In the genomic region with DNA sequence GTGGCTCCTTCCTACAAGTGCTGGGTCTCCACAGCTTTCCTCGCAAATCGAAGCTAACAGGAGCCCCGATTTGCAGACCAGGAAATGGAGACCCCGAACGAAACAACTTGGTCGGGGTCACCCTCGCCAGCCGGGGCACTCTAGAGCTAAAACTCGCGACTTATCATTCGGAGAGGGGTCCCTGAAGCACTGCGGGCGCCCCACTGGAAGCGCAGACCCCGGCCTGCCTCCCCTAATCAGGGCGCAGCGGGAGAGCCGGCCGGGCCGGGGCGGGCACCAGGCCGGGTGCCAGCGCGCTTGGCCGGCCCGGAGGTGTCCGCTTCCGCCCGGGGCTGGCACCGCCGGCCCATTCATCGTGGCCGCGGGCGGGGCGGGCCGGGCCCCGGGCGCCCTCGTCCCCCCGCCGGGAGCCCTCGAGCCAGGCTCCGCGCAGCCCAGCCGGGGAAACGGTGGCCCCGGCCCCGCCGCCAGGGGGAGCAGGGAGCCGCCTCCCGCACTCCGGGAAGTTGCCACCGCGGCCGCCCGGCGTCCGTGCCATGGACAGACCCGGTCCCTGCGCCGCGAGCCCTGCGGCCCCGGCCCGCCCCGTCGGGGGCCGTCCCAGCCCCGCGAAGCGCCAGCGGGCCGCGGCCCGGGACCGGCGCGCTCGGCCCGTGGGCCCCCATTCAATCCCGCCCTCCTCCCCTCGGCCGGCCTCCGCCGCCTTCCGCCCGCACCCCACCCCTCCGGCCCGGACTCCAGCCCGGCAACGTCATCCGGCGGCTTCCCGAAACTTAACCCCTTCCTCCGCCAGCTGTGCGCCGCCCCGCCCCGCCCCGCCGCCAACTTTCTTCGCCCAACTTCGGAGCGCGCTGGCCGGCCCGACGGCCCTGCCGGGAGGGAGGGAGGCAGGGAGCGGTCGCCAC, we compare ENCODE assay signal across 1 cellular context.
TF ChIP-seq lines count a peak whose summit lies in the region.

No MANE protein-coding gene starts in this region.

TF ChIP-seq in HepG2, 621 proteins besides CTCF, POLR2A, EP300 and RAD21 (continued from another document and continues in another):
- TF ChIP-seq ZNF687 (CRISPR knock-in tag; IDR thresholded peaks at IDR 0.05) = peak; percentile 13; the same call in 1 of the 2 replicates
- no peak for TF ChIP-seq ZNF747 (CRISPR knock-in tag; IDR thresholded peaks at IDR 0.05; ENCODE audit: borderline replicate concordance)
- TF ChIP-seq TAF1 (CRISPR knock-in tag; IDR thresholded peaks at IDR 0.05) = peak; percentile 17; the same call in 1 of the 2 replicates
- peak; percentile 63; the same call in 1 of the 2 replicates for TF ChIP-seq ZBTB43 (CRISPR knock-in tag; conservative IDR thresholded peaks at IDR 0.05)
- TF ChIP-seq KLF6 (CRISPR knock-in tag; IDR thresholded peaks at IDR 0.05) = 0 out of 2 replicates have a peak, but pooled peaks have one; percentile 10
- peak in 1 of 2 experiments; percentile 80; a peak in 2 of 4 replicates for TF ChIP-seq KLF16 (CRISPR knock-in tag; IDR thresholded peaks at IDR 0.05)
- 0 out of 2 replicates have a peak, but pooled peaks have one; percentile 8 for TF ChIP-seq LBX2 (CRISPR knock-in tag; IDR thresholded peaks at IDR 0.05; ENCODE audit: borderline replicate concordance)
- TF ChIP-seq ZFP41 (CRISPR knock-in tag; IDR thresholded peaks at IDR 0.05; ENCODE audit: borderline replicate concordance) = no peak
- no peak for TF ChIP-seq THYN1 (CRISPR knock-in tag; IDR thresholded peaks at IDR 0.05; ENCODE audit: borderline replicate concordance, low read depth)
- TF ChIP-seq ISL2 (CRISPR knock-in tag; IDR thresholded peaks at IDR 0.05) = 0 out of 2 replicates have a peak, but pooled peaks have one; percentile 52
- peak; percentile 32; the same call in 1 of the 2 replicates for TF ChIP-seq MXD1 (CRISPR knock-in tag; IDR thresholded peaks at IDR 0.05)
- no peak for TF ChIP-seq ZNF569 (CRISPR knock-in tag; IDR thresholded peaks at IDR 0.05; ENCODE audit: borderline replicate concordance)
- no peak for TF ChIP-seq ZNF446 (CRISPR knock-in tag; IDR thresholded peaks at IDR 0.05)
- TF ChIP-seq RCOR2 (CRISPR knock-in tag; IDR thresholded peaks at IDR 0.05) = no peak
- TF ChIP-seq RXRA (CRISPR knock-in tag; IDR thresholded peaks at IDR 0.05) = 0 out of 2 replicates have a peak, but pooled peaks have one; percentile 38
- TF ChIP-seq SKI (IDR thresholded peaks at IDR 0.05; ENCODE audit: partially characterized antibody) = peak; percentile 36
- no peak for TF ChIP-seq ZKSCAN5 (CRISPR knock-in tag; IDR thresholded peaks at IDR 0.05)
- TF ChIP-seq, protein P1, sequence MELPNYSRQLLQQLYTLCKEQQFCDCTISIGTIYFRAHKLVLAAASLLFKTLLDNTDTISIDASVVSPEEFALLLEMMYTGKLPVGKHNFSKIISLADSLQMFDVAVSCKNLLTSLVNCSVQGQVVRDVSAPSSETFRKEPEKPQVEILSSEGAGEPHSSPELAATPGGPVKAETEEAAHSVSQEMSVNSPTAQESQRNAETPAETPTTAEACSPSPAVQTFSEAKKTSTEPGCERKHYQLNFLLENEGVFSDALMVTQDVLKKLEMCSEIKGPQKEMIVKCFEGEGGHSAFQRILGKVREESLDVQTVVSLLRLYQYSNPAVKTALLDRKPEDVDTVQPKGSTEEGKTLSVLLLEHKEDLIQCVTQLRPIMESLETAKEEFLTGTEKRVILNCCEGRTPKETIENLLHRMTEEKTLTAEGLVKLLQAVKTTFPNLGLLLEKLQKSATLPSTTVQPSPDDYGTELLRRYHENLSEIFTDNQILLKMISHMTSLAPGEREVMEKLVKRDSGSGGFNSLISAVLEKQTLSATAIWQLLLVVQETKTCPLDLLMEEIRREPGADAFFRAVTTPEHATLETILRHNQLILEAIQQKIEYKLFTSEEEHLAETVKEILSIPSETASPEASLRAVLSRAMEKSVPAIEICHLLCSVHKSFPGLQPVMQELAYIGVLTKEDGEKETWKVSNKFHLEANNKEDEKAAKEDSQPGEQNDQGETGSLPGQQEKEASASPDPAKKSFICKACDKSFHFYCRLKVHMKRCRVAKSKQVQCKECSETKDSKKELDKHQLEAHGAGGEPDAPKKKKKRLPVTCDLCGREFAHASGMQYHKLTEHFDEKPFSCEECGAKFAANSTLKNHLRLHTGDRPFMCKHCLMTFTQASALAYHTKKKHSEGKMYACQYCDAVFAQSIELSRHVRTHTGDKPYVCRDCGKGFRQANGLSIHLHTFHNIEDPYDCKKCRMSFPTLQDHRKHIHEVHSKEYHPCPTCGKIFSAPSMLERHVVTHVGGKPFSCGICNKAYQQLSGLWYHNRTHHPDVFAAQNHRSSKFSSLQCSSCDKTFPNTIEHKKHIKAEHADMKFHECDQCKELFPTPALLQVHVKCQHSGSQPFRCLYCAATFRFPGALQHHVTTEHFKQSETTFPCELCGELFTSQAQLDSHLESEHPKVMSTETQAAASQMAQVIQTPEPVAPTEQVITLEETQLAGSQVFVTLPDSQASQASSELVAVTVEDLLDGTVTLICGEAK (IDR thresholded peaks at IDR 0.05) = no peak
- TF ChIP-seq, protein P1 (CRISPR knock-in tag; IDR thresholded peaks at IDR 0.05) = 0 out of 2 replicates have a peak, but pooled peaks have one; percentile 6
- TF ChIP-seq HNRNPLL (IDR thresholded peaks at IDR 0.05; ENCODE audit: low read depth, low read length, poor library complexity, severe bottlenecking) = no peak
- no peak for TF ChIP-seq ZNF337 (CRISPR knock-in tag; IDR thresholded peaks at IDR 0.05; ENCODE audit: borderline replicate concordance, low read depth)
- TF ChIP-seq ZBTB7B (CRISPR knock-in tag; IDR thresholded peaks at IDR 0.05) = peak; percentile 12; the same call in 1 of the 2 replicates
- no peak for TF ChIP-seq ZNF546 (CRISPR knock-in tag; conservative IDR thresholded peaks at IDR 0.05)
- no peak for TF ChIP-seq ELK4 (CRISPR knock-in tag; IDR thresholded peaks at IDR 0.05; ENCODE audit: borderline replicate concordance)
- TF ChIP-seq CENPBD1 (CRISPR knock-in tag; IDR thresholded peaks at IDR 0.05; ENCODE audit: borderline replicate concordance, low read depth) = no peak; the same call in 1 of the 2 replicates
- TF ChIP-seq GATAD1 (CRISPR knock-in tag; IDR thresholded peaks at IDR 0.05) = 0 out of 2 replicates have a peak, but pooled peaks have one; percentile 13
- TF ChIP-seq ATF7-NPFF (CRISPR knock-in tag; IDR thresholded peaks at IDR 0.05; ENCODE audit: low read depth) = no peak; the same call in 1 of the 2 replicates
- TF ChIP-seq ZNF709 (CRISPR knock-in tag; IDR thresholded peaks at IDR 0.05) = 0 out of 2 replicates have a peak, but pooled peaks have one; percentile 47
- TF ChIP-seq, protein P2, sequence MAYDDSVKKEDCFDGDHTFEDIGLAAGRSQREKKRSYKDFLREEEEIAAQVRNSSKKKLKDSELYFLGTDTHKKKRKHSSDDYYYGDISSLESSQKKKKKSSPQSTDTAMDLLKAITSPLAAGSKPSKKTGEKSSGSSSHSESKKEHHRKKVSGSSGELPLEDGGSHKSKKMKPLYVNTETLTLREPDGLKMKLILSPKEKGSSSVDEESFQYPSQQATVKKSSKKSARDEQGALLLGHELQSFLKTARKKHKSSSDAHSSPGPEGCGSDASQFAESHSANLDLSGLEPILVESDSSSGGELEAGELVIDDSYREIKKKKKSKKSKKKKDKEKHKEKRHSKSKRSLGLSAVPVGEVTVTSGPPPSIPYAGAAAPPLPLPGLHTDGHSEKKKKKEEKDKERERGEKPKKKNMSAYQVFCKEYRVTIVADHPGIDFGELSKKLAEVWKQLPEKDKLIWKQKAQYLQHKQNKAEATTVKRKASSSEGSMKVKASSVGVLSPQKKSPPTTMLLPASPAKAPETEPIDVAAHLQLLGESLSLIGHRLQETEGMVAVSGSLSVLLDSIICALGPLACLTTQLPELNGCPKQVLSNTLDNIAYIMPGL (CRISPR knock-in tag; IDR thresholded peaks at IDR 0.05; ENCODE audit: borderline replicate concordance in 1 of 2, low read depth in 1 of 2) = peak in 1 of 2 experiments; percentile 95
- TF ChIP-seq AKAP8 (CRISPR knock-in tag; IDR thresholded peaks at IDR 0.05) = no peak; the same call in 1 of the 2 replicates
